Comparison of ENCODE assay signal across 8 cellular contexts in the genomic region with DNA sequence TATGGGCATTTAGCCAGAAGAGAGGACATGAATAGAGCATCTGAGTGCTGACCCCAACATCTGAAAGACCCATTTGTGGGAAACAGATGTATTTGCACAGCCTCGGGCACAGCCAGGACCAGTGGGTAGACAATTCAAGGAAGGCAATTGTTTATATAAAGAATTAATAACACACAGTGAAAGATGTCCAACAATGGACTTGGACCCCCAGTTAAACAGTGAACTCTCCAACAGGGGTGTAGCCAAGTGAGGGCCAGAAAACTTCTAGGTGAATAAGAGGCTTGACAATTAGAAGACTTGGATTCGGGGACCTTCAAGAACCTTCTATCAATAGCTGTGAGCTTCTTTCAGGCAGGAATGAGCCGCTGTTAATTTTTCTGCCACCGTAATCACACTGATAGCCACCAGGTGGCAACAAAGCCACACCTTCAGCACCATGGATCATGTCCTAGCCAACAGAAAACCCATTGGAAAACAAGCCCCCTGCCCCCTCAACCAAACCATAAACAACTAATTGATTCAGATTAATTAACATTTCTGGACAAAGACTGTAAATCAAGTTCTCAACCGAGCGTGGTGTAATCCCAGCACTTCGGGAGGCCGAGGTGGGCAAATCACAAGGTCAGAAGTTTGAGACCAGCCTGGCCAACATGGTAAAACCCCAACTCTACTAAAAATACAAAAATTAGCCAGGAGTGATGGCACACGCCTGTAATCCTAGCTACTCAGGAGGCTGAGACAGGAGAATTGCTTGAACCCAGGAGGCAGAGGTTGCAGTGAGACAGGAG. TPM values are rescaled to one million over a fixed set of nuclear protein-coding genes. Genes with fewer than 3 reads are reported as not detected.
DNase-seq lines count a peak whose midpoint lies in the region; ATAC-seq and TF ChIP-seq lines count a peak whose summit lies in the region.

No MANE protein-coding gene starts in this region.

- in situ Hi-C loops in GM13976 (cut with MboI; ENCODE audit: low sequenced_read_pairs, unreplicated experiment) = no loop called here

- no peak overlapping the region for H3K4me3 Mint-ChIP-seq in memory B cell

- TF ChIP-seq CTCF in GM13976 (IDR thresholded peaks at IDR 0.05; ENCODE audit: borderline replicate concordance, control extremely low read depth, extremely low read depth, insufficient read depth, missing control alignments) = peak; percentile 74
- peak; percentile 35 to 68 (median 66) for TF ChIP-seq CTCF in testis (IDR thresholded peaks at IDR 0.05)

- H3K27ac ChIP-seq in testis = no peak overlapping the region

- no peaks in the 10 kb centered on the region for H3K27me3 ChIP-seq in testis

- TF ChIP-seq POLR2A in testis (IDR thresholded peaks at IDR 0.05) = no peak

- H3K4me1 ChIP-seq in testis = no peaks in the 10 kb centered on the region

- no peaks in the 10 kb centered on the region for H3K36me3 Mint-ChIP-seq in memory B cell

- H3K36me3 ChIP-seq in testis (ENCODE audit: low read depth, missing control alignments) = no peaks in the 10 kb centered on the region

- WGBS in testis, 2 donors = 47 to 48% methylated on average over 9 of the region's 9 CpGs

- no peaks in the 10 kb centered on the region for H3K9me3 Mint-ChIP-seq in memory B cell

- H3K9me3 ChIP-seq in testis = no peaks in the 10 kb centered on the region

- peaks cover 5% of the 10 kb centered on the region for H3K4me1 Mint-ChIP-seq in memory B cell

- intact Hi-C loops in testis (cut with DNase I; ENCODE audit: low total_unique reads) = no loop called here

- no peak overlapping the region for H3K27ac Mint-ChIP-seq in memory B cell

- H3K27me3 Mint-ChIP-seq in memory B cell = peaks cover 18% of the 10 kb centered on the region

- ATAC-seq in memory B cell (ENCODE audit: low read depth) = peak; percentile 78

- H3K4me3 ChIP-seq in testis = no peak overlapping the region

- DNase-seq in AG08396 (ENCODE audit: low spot score) = peak; percentile 53
- peak; percentile 56 for DNase-seq in GM13976 (ENCODE audit: low spot score)
- DNase-seq in NCI-H2171 (lab: John Stamatoyannopoulos, UW) = peak; percentile 27
- DNase-seq in activated CD4-positive, alpha-beta T cell treated with anti-CD3 and anti-CD28 coated beads for 48 hours = peak; percentile 56
- DNase-seq in ecto neural progenitor cell (ENCODE audit: low spot score) = peak; percentile 61
- DNase-seq in memory B cell (ENCODE audit: low spot score in 2 of 2) = peak; percentile 28 to 37
- DNase-seq in testis = peak; percentile 64
- no peak for DNase-seq in SHP77 treated with DMSO at 0.1 percent for 48 hours (lab: John Stamatoyannopoulos, UW)

RNA-seq across cellular contexts. Expression of gene SRSF6, which starts 8.8 kb away (rescaled TPM):
- 100 to 1,000 TPM in 1 of 2 donors, 10 to 100 TPM in 1; 90.4 to 127 TPM for total RNA-seq in testis
- polyA plus RNA-seq in testis (ENCODE audit: insufficient read depth, low read depth, low replicate concordance) = 100.0 TPM

RNA-seq across cellular contexts. Expression of gene L3MBTL1, which starts 58.6 kb away (rescaled TPM):
- total RNA-seq in testis = 10 to 100 TPM; 64.5 to 68.1 TPM
- polyA plus RNA-seq in testis (ENCODE audit: insufficient read depth, low read depth, low replicate concordance) = 16.9 TPM
